Comparison of ENCODE assay signal across 9 cellular contexts in genomic region chr2:238231809-238232208, GRCh38. TPM values are rescaled to one million over a fixed set of nuclear protein-coding genes. Genes with fewer than 3 reads are reported as not detected.
A peak's percentile ranks its signal among the peaks of the same experiment; 100 is the strongest.
DNase-seq lines count a peak whose midpoint lies in the region; ATAC-seq and TF ChIP-seq lines count a peak whose summit lies in the region.
"Had no signal": no experiment of that assay in that cellular context is flagged by ENCODE, and none has a peak within 500 bp of the region (broad histone marks: within the 10 kb centered on the region; RNA-seq: fewer than 3 reads in every experiment).

No MANE protein-coding gene starts in this region.

- H3K4me1 Mint-ChIP-seq in naive thymus-derived CD8-positive, alpha-beta T cell = peaks cover 29 to 58% (median 42%) of the 10 kb centered on the region in 4 donors
- peaks cover 14% of the 10 kb centered on the region for H3K4me1 Mint-ChIP-seq in type B pancreatic cell (ENCODE audit: unreplicated experiment)

- peaks cover 0 to 27% (median 11%) of the 10 kb centered on the region in 9 donors for H3K4me1 ChIP-seq in heart right ventricle
- H3K4me1 ChIP-seq: SJCRH30 had no signal

- no peak for DNase-seq in heart right ventricle
- DNase-seq in left ventricle myocardium superior = no peak
- DNase-seq in astrocyte of the cerebellum (ENCODE audit: low read depth) = no peak
- no peak for DNase-seq in naive thymus-derived CD8-positive, alpha-beta T cell
- DNase-seq in type B pancreatic cell (ENCODE audit: extremely low spot score, unreplicated experiment) = no peak
- DNase-seq in NCI-H69 (lab: John Stamatoyannopoulos, UW) = no peak
- DNase-seq in NCI-H345 (lab: John Stamatoyannopoulos, UW) = no peak
- DNase-seq: SJCRH30 had no signal

- peaks cover 11 to 19% (median 14%) of the 10 kb centered on the region in 5 donors for H3K27me3 Mint-ChIP-seq in naive thymus-derived CD8-positive, alpha-beta T cell
- H3K27me3 Mint-ChIP-seq in type B pancreatic cell = peaks cover 51% of the 10 kb centered on the region

- H3K27ac Mint-ChIP-seq in naive thymus-derived CD8-positive, alpha-beta T cell = peak overlapping the region in 6 of 10 donors; percentile 6 to 91 (median 44)
- H3K27ac Mint-ChIP-seq in type B pancreatic cell = no peak overlapping the region

- H3K4me3 Mint-ChIP-seq in naive thymus-derived CD8-positive, alpha-beta T cell = peak overlapping the region; percentile 65 to 93 (median 88)
- peak overlapping the region; percentile 88 for H3K4me3 Mint-ChIP-seq in type B pancreatic cell

- H3K9me3 Mint-ChIP-seq in naive thymus-derived CD8-positive, alpha-beta T cell = peaks cover 0 to 2% (median 0%) of the 10 kb centered on the region in 9 donors
- no peaks in the 10 kb centered on the region for H3K9me3 Mint-ChIP-seq in type B pancreatic cell

- peaks cover 0 to 5% (median 3%) of the 10 kb centered on the region in 3 donors for H3K36me3 Mint-ChIP-seq in naive thymus-derived CD8-positive, alpha-beta T cell
- H3K36me3 Mint-ChIP-seq in type B pancreatic cell = no peaks in the 10 kb centered on the region

- peak overlapping the region in 1 of 10 donors; percentile 54 for H3K27ac ChIP-seq in heart right ventricle
- H3K27ac ChIP-seq: SJCRH30 had no signal

- POLR2A ChIA-PET in naive thymus-derived CD8-positive, alpha-beta T cell (lab: Charles Lee) = interaction anchor here (1.5 kb wide), 1 partner anchor 29 kb away, joined by 17 read pairs; the partner anchor contains the start of gene ILKAP

- no peaks in the 10 kb centered on the region for H3K9me3 ChIP-seq in heart right ventricle
- H3K9me3 ChIP-seq: SJCRH30 had no signal

- ATAC-seq in heart right ventricle (no peak), left ventricle myocardium superior (no peak), HG03095 (IDR thresholded peaks at IDR 0.05; ENCODE audit: unreplicated experiment) (no peak)
- ATAC-seq in naive thymus-derived CD8-positive, alpha-beta T cell = no peak

- peak overlapping the region in 8 of 10 donors; percentile 49 to 69 (median 60) for H3K4me3 ChIP-seq in heart right ventricle
- H3K4me3 ChIP-seq in astrocyte of the cerebellum (ENCODE audit: low read depth, low read length) = peak overlapping the region; percentile 34
- H3K4me3 ChIP-seq: SJCRH30 had no signal

- 60 to 64% methylated on average over 21 of the region's 21 CpGs for WGBS in heart right ventricle, 2 donors

- in situ Hi-C loops in astrocyte of the cerebellum (cut with HindIII; ENCODE audit: low sequenced_read_pairs) = no loop called here

- intact Hi-C loops in heart right ventricle (cut with DNase I) = no loop called here
- intact Hi-C loops in left ventricle myocardium superior (cut with micrococcal nuclease) = no loop called here

- H3K27me3 ChIP-seq in heart right ventricle = peaks cover 0 to 18% (median 0%) of the 10 kb centered on the region in 7 donors

- no peak for TF ChIP-seq CTCF in heart right ventricle (IDR thresholded peaks at IDR 0.05)
- TF ChIP-seq CTCF in astrocyte of the cerebellum (IDR thresholded peaks at IDR 0.05; ENCODE audit: low read depth, low read length, missing control alignments) = no peak
- TF ChIP-seq CTCF in type B pancreatic cell (conservative IDR thresholded peaks at IDR 0.05) = no peak

- H3K36me3 ChIP-seq in heart right ventricle = no peaks in the 10 kb centered on the region
- H3K36me3 ChIP-seq: SJCRH30 had no signal

RNA-seq across cellular contexts. Expression of gene HES6, which starts 8.0 kb away (rescaled TPM):
- 1 to 10 TPM; 1.1 to 3.9 (median 1.9) TPM for total RNA-seq in heart right ventricle
- polyA plus RNA-seq in heart right ventricle = 1 to 10 TPM; 3.9 to 6.9 TPM
- 2.7 TPM for total RNA-seq in left ventricle myocardium superior
- total RNA-seq in naive thymus-derived CD8-positive, alpha-beta T cell = 1 to 10 TPM; 1.7 to 2.0 TPM
- polyA plus RNA-seq in naive thymus-derived CD8-positive, alpha-beta T cell = 1 to 10 TPM in 1 of 3 donors, under 1 TPM in 1, not detected in 1; 0.33 to 2.0 TPM
- 12.0 and 24.4 TPM in 2 replicates for total RNA-seq in type B pancreatic cell (ENCODE audit: low replicate concordance)

RNA-seq across cellular contexts. Expression of gene ILKAP, which starts 28.3 kb away (rescaled TPM):
- total RNA-seq in heart right ventricle = 10 to 100 TPM; 19.6 to 31.0 (median 24.2) TPM
- 10 to 100 TPM; 38.0 to 83.9 TPM for polyA plus RNA-seq in heart right ventricle
- total RNA-seq in left ventricle myocardium superior = 26.7 TPM
- 100 to 1,000 TPM in 1 of 2 experiments, 10 to 100 TPM in 1; 83.5 to 100 TPM for total RNA-seq in naive thymus-derived CD8-positive, alpha-beta T cell
- 10 to 100 TPM; 39.1 to 42.1 (median 40.6) TPM for polyA plus RNA-seq in naive thymus-derived CD8-positive, alpha-beta T cell
- 36.7 and 50.4 TPM in 2 replicates for total RNA-seq in type B pancreatic cell (ENCODE audit: low replicate concordance)

RNA-seq across cellular contexts. Expression of gene PER2, which starts 56.6 kb away (rescaled TPM):
- total RNA-seq in heart right ventricle = 10 to 100 TPM in 3 of 10 donors, 1 to 10 TPM in 7; 3.1 to 19.0 (median 8.0) TPM
- 1 to 10 TPM; 1.4 to 4.5 TPM for polyA plus RNA-seq in heart right ventricle
- total RNA-seq in left ventricle myocardium superior = 4.5 TPM
- total RNA-seq in naive thymus-derived CD8-positive, alpha-beta T cell = 10 to 100 TPM; 10.3 to 11.1 TPM
- polyA plus RNA-seq in naive thymus-derived CD8-positive, alpha-beta T cell = 1 to 10 TPM; 4.0 to 6.5 (median 4.7) TPM
- total RNA-seq in type B pancreatic cell (ENCODE audit: low replicate concordance) = 14.0 and 15.5 TPM in 2 replicates
